In genomic region chr21:34881421-34881820, GRCh38 we compare ENCODE assay signal across 11 cellular contexts.
A peak's percentile ranks its signal among the peaks of the same experiment; 100 is the strongest.
DNase-seq lines count a peak whose midpoint lies in the region; ATAC-seq lines count a peak whose summit lies in the region.
"Had no signal": no experiment of that assay in that cellular context is flagged by ENCODE, and none has a peak within 500 bp of the region (broad histone marks: within the 10 kb centered on the region; RNA-seq: fewer than 3 reads in every experiment).

No MANE protein-coding gene starts in this region.

- H3K27me3 Mint-ChIP-seq in activated CD4-positive, alpha-beta T cell treated with anti-CD3 and anti-CD28 coated beads, Interleukin-2, amount 10 ng/mL, durations not matched to agents 24 days and 14 days, result no peaks in the 10 kb centered on the region
- H3K27me3 Mint-ChIP-seq: activated B cell treated with CpG ODN at 0.5 μM for 24 hours had no signal

- DNase-seq in activated CD4-positive, alpha-beta T cell treated with anti-CD3 and anti-CD28 coated beads, Interleukin-2, amount 10 ng/mL, durations not matched to agents 24 days and 14 days, result no peak
- no peak for DNase-seq in activated CD4-positive, alpha-beta T cell treated with anti-CD3 and anti-CD28 coated beads, Interleukin-2, amount 50 U/mL, for 4 hours
- DNase-seq in SJSA1 (ENCODE audit: low read depth in 1 of 2, low spot score in 2 of 2) (peak; percentile 75 to 94), fibroblast of gingiva (ENCODE audit: low read depth) (peak; percentile 45), HAP-1 (ENCODE audit: low spot score in 2 of 2) (no peak), OCI-M2 (lab: John Stamatoyannopoulos, UW; ENCODE audit: unreplicated experiment) (no peak)
- DNase-seq: activated B cell treated with CpG ODN at 0.5 μM for 24 hours, NCI-H526 treated with DMSO at 0.1 percent for 48 hours, retina had no signal

- peak overlapping the region in 2 of 5 donors; percentile 49 to 94 for H3K9ac ChIP-seq in subcutaneous abdominal adipose tissue (ENCODE audit: low read length in 5 of 5)

- intact Hi-C loops in activated CD4-positive, alpha-beta T cell treated with anti-CD3 and anti-CD28 coated beads, Interleukin-2, amount 10 ng/mL, durations not matched to agents 24 days and 14 days (cut with micrococcal nuclease), result no loop called here

- no peak for ATAC-seq in HG03280 (IDR thresholded peaks at IDR 0.05; ENCODE audit: unreplicated experiment)

- H3K27ac ChIP-seq in SJSA1 (peak overlapping the region; percentile 97), subcutaneous abdominal adipose tissue (ENCODE audit: low read depth, low read length) (peak overlapping the region; percentile 97)

- H3K4me1 Mint-ChIP-seq in activated CD4-positive, alpha-beta T cell treated with anti-CD3 and anti-CD28 coated beads, Interleukin-2, amount 10 ng/mL, durations not matched to agents 24 days and 14 days, result peaks cover 41% of the 10 kb centered on the region

- H3K27me3 ChIP-seq in SJSA1 (replicated peaks) (no peaks in the 10 kb centered on the region), subcutaneous abdominal adipose tissue (ENCODE audit: control insufficient read depth in 5 of 5, insufficient read depth in 4 of 5, low read length in 5 of 5) (peaks cover 0 to 4% (median 0%) of the 10 kb centered on the region in 5 donors), HAP-1 (ENCODE audit: low read depth) (no peaks in the 10 kb centered on the region)

- H3K4me3 ChIP-seq in SJSA1 (peak overlapping the region; percentile 2; the same call in 1 of the 2 replicates), subcutaneous abdominal adipose tissue (ENCODE audit: low read depth in 1 of 5, low read length in 5 of 5) (peak overlapping the region in 1 of 5 donors; percentile 17), HAP-1 (no peak overlapping the region)

- H3K36me3 ChIP-seq in SJSA1 (peaks cover 86% of the 10 kb centered on the region), subcutaneous abdominal adipose tissue (ENCODE audit: control insufficient read depth in 5 of 5, insufficient read depth in 5 of 5, low read length in 5 of 5) (peaks cover 0 to 7% (median 4%) of the 10 kb centered on the region in 5 donors), HAP-1 (replicated peaks) (peaks cover 3% of the 10 kb centered on the region; the same call in 1 of the 2 replicates)

- H3K36me3 Mint-ChIP-seq in activated CD4-positive, alpha-beta T cell treated with anti-CD3 and anti-CD28 coated beads, Interleukin-2, amount 10 ng/mL, durations not matched to agents 24 days and 14 days (ENCODE audit: low read depth), result peaks cover 73% of the 10 kb centered on the region

- no peak overlapping the region for H3K27ac Mint-ChIP-seq in activated CD4-positive, alpha-beta T cell treated with anti-CD3 and anti-CD28 coated beads, Interleukin-2, amount 10 ng/mL, durations not matched to agents 24 days and 14 days

- H3K4me3 Mint-ChIP-seq in activated CD4-positive, alpha-beta T cell treated with anti-CD3 and anti-CD28 coated beads, Interleukin-2, amount 10 ng/mL, durations not matched to agents 24 days and 14 days, result peak overlapping the region; percentile 70

- in situ Hi-C loops in HAP-1 (cut with MboI; ENCODE audit: low sequenced_read_pairs), result loop anchor here (10.0 to 25.0 kb wide), 4 partner anchors 63 to 956 kb away; partner anchors contain the start of gene RCAN1

- peaks cover 63% of the 10 kb centered on the region for H3K4me1 ChIP-seq in SJSA1 (replicated peaks)
- H3K4me1 ChIP-seq in subcutaneous abdominal adipose tissue (ENCODE audit: control insufficient read depth in 5 of 5, insufficient read depth in 5 of 5, low read length in 5 of 5), result peaks cover 0 to 63% (median 58%) of the 10 kb centered on the region in 5 donors
- peaks cover 32% of the 10 kb centered on the region for H3K4me1 ChIP-seq in HAP-1

- H3K9me3 ChIP-seq in SJSA1 (replicated peaks) (no peaks in the 10 kb centered on the region), subcutaneous abdominal adipose tissue (ENCODE audit: control insufficient read depth in 5 of 5, low read length in 5 of 5) (no peaks in the 10 kb centered on the region), HAP-1 (no peaks in the 10 kb centered on the region)

- H3K9me3 Mint-ChIP-seq in activated CD4-positive, alpha-beta T cell treated with anti-CD3 and anti-CD28 coated beads, Interleukin-2, amount 10 ng/mL, durations not matched to agents 24 days and 14 days, result no peaks in the 10 kb centered on the region
- H3K9me3 Mint-ChIP-seq: activated B cell treated with CpG ODN at 0.5 μM for 24 hours had no signal

Comparison
In these comparisons a context has a peak if more than half of its experiments do, and no peak if none do; other contexts are left out.
1. DNase-seq: peak in SJSA1 (2 of 2) and fibroblast of gingiva (single experiment); none in activated CD4-positive, alpha-beta T cell treated with anti-CD3 and anti-CD28 coated beads, Interleukin-2, amount 10 ng/mL, durations not matched to agents 24 days and 14 days (single experiment), activated CD4-positive, alpha-beta T cell treated with anti-CD3 and anti-CD28 coated beads, Interleukin-2, amount 50 U/mL, for 4 hours (0 of 2), HAP-1 (0 of 2) and OCI-M2 (single experiment).